ENCODE assay signal across 26 cellular contexts in genomic region chr5:148778891-148779290, GRCh38.
"Had no signal": no experiment of that assay in that cellular context is flagged by ENCODE, and none has a peak within 500 bp of the region (broad histone marks: within the 10 kb centered on the region; RNA-seq: fewer than 3 reads in every experiment).

No MANE protein-coding gene starts in this region.

- H3K4me3 ChIP-seq: breast epithelium, heart right ventricle, left lung, lower lobe of right lung, neural progenitor cell, psoas muscle, right atrium auricular region, tibial nerve had no signal

- H3K27me3 ChIP-seq: breast epithelium, foreskin keratinocyte, heart right ventricle, left lung, neural progenitor cell, right atrium auricular region, tibial nerve had no signal

- H3K9me3 Mint-ChIP-seq: activated CD4-positive, alpha-beta memory T cell treated with anti-CD3 and anti-CD28 coated beads, Interleukin-2, amount 10 ng/mL, durations not matched to agents 7 days and 5 days; activated CD4-positive, alpha-beta T cell treated with anti-CD3 and anti-CD28 coated beads, Interleukin-2, amount 10 ng/mL, durations not matched to agents 7 days and 5 days; activated naive CD4-positive, alpha-beta T cell treated with anti-CD3 and anti-CD28 coated beads, Interleukin-2, amount 50 U/mL, for 72 hours; activated T-cell treated with anti-CD3 and anti-CD28 coated beads, Interleukin-2, amount 50 U/mL, for 4 hours; activated T-helper 2 cell treated with anti-CD3 and anti-CD28 coated beads, Interferon-gamma antibody, Interleukin-2, Interleukin-4, amounts not matched to agents 10 μg/mL and 5 μg/mL and 100 μg/mL, durations not matched to agents 14 hours and 24 hours and 36 hours; naive thymus-derived CD8-positive, alpha-beta T cell; neural progenitor cell; WTC11 had no signal

- H3K27ac Mint-ChIP-seq: activated CD4-positive, alpha-beta memory T cell treated with anti-CD3 and anti-CD28 coated beads, Interleukin-2, amount 10 ng/mL, durations not matched to agents 7 days and 5 days; activated CD4-positive, alpha-beta T cell treated with anti-CD3 and anti-CD28 coated beads, Interleukin-2, amount 10 ng/mL, durations not matched to agents 7 days and 5 days; activated naive CD4-positive, alpha-beta T cell treated with anti-CD3 and anti-CD28 coated beads, Interleukin-2, amount 50 U/mL, for 72 hours; activated T-helper 2 cell treated with anti-CD3 and anti-CD28 coated beads, Interferon-gamma antibody, Interleukin-2, Interleukin-4, amounts not matched to agents 10 μg/mL and 5 μg/mL and 100 μg/mL, durations not matched to agents 14 hours and 24 hours and 36 hours; naive thymus-derived CD8-positive, alpha-beta T cell; neural progenitor cell; T-helper 17 cell; WTC11 had no signal

- H3K4me1 ChIP-seq: breast epithelium, heart right ventricle, left lung, lower lobe of right lung, neural progenitor cell, parathyroid adenoma, psoas muscle, right atrium auricular region, tibial nerve had no signal

- H3K4me1 Mint-ChIP-seq: activated CD4-positive, alpha-beta memory T cell treated with anti-CD3 and anti-CD28 coated beads, Interleukin-2, amount 10 ng/mL, durations not matched to agents 7 days and 5 days; activated CD4-positive, alpha-beta T cell treated with anti-CD3 and anti-CD28 coated beads, Interleukin-2, amount 10 ng/mL, durations not matched to agents 7 days and 5 days; neural progenitor cell had no signal

- ATAC-seq: activated naive CD4-positive, alpha-beta T cell treated with anti-CD3 and anti-CD28 coated beads, Interleukin-2, amount 50 U/mL, for 72 hours; activated T-cell treated with anti-CD3 and anti-CD28 coated beads, Interleukin-2, amount 50 U/mL, for 4 hours; foreskin keratinocyte; heart right ventricle; left lung; lower lobe of right lung; naive thymus-derived CD8-positive, alpha-beta T cell; psoas muscle; T-helper 17 cell; WTC11 had no signal

- DNase-seq: activated CD4-positive, alpha-beta memory T cell treated with anti-CD3 and anti-CD28 coated beads, Interleukin-2, amount 10 ng/mL, durations not matched to agents 7 days and 5 days; activated CD4-positive, alpha-beta T cell treated with anti-CD3 and anti-CD28 coated beads for 1 hour; activated CD4-positive, alpha-beta T cell treated with anti-CD3 and anti-CD28 coated beads, Interleukin-2, amount 10 ng/mL, durations not matched to agents 7 days and 5 days; activated T-cell treated with anti-CD3 and anti-CD28 coated beads, Interleukin-2, amount 50 U/mL, for 4 hours; central memory CD4-positive, alpha-beta T cell; foreskin keratinocyte; heart right ventricle; kidney glomerular epithelial cell; left lung; lower lobe of right lung; mesenchymal stem cell; naive thymus-derived CD8-positive, alpha-beta T cell; occipital lobe; psoas muscle; stimulated activated CD4-positive, alpha-beta T cell treated with anti-CD3 and anti-CD28 coated beads, Interleukin-2, amount 100 ng/mL, for 48 hours; stimulated activated naive CD4-positive, alpha-beta T cell treated with Interleukin-2 at 50 U/mL for 16 hours; T-helper 17 cell; T1000 had no signal

- H3K36me3 ChIP-seq: breast epithelium, heart right ventricle, left lung, lower lobe of right lung, neural progenitor cell, right atrium auricular region, tibial nerve had no signal

- H3K36me3 Mint-ChIP-seq: activated naive CD4-positive, alpha-beta T cell treated with anti-CD3 and anti-CD28 coated beads, Interleukin-2, amount 50 U/mL, for 72 hours; naive thymus-derived CD8-positive, alpha-beta T cell; neural progenitor cell; WTC11 had no signal

- H3K27ac ChIP-seq: breast epithelium, foreskin keratinocyte, heart right ventricle, left lung, lower lobe of right lung, neural progenitor cell, parathyroid adenoma, psoas muscle, right atrium auricular region, tibial nerve had no signal

- H3K4me3 Mint-ChIP-seq: activated CD4-positive, alpha-beta memory T cell treated with anti-CD3 and anti-CD28 coated beads, Interleukin-2, amount 10 ng/mL, durations not matched to agents 7 days and 5 days; activated CD4-positive, alpha-beta T cell treated with anti-CD3 and anti-CD28 coated beads, Interleukin-2, amount 10 ng/mL, durations not matched to agents 7 days and 5 days; activated T-cell treated with anti-CD3 and anti-CD28 coated beads, Interleukin-2, amount 50 U/mL, for 4 hours; naive thymus-derived CD8-positive, alpha-beta T cell; neural progenitor cell; T-helper 17 cell; WTC11 had no signal

- H3K9me3 ChIP-seq: breast epithelium, heart right ventricle, left lung, lower lobe of right lung, psoas muscle, right atrium auricular region, tibial nerve had no signal
